1 cellular context compared by ENCODE assay signal in the genomic region with DNA sequence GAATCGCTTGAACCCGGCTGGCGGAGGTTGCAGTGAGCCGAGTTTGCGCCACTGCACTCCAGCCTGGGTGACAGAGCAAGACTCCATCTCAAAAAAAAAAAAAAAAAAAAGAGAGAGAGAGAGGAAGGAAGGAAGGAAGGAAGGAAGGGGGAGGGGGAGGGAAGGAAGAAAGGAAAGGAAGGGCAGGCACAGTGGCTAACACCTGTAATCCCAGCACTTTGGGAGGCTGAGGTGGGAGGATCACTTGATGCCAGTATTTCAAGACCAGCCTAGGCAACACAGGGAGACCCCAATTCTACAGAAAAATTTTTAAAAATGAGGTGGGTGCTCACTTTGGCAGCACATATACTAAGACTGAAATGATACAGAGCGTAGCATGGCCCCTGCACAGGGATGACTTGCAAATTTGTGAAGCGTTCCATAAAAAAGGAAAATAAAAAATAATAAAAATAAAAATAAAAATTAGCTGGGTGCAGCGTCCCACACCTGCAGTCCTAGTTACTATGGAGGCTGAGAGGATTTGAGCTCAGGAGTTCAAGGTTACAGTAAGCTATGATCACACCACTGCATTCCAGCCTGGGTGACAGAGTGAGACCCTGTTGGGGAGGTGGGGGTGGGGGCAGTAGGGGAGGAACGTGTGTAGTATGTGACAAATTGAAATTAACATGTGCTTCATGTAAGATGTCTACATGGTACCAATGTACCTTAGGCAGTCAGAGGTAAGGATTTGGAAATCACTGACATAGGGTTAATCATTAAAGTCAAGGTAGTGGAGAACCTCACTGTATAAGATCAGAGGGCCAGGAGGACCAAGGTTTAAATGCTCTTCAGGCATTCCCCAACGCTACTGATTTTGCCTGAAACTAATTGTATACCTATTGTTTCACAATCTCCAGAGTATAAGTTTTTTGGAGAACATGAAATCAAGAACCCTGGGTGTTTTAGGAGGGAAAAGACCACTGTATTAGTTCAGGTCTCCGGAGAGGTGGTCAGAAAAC.
TF ChIP-seq lines count a peak whose summit lies in the region.

No MANE protein-coding gene starts in this region.

TF ChIP-seq in SK-N-SH, 30 proteins besides CTCF, POLR2A, EP300 and RAD21 (continued from another document):
- no peak for TF ChIP-seq ZBTB33 (IDR thresholded peaks at IDR 0.05; ENCODE audit: borderline replicate concordance, low read depth)
